Comparison of ENCODE assay signal across 11 cellular contexts in the genomic region with DNA sequence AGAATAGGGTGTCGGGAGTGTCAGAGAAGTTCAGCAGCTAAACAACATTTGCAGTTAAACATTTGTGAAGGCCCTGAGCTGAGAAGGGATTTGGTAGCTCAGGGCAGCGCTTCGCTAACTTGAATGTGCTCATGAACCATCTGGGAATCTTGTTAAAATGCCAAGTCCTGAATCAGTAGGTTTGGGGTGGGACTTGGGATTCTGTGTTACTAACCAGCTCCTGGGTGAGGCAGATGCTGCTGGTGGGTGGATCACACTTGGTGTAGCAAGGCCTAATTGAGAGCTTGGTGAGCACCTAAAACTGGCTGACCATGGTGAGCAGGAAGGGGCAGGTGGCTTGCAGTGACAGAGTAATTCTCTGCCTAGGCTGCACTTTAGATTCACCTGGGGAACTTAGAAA. TPM values are rescaled to one million over a fixed set of nuclear protein-coding genes. Genes with fewer than 3 reads are reported as not detected.
DNase-seq lines count a peak whose midpoint lies in the region; ATAC-seq and TF ChIP-seq lines count a peak whose summit lies in the region.
"Had no signal": no experiment of that assay in that cellular context is flagged by ENCODE, and none has a peak within 500 bp of the region (broad histone marks: within the 10 kb centered on the region; RNA-seq: fewer than 3 reads in every experiment).

No MANE protein-coding gene starts in this region.

- H3K4me3 ChIP-seq in right atrium auricular region (no peak overlapping the region), gastroesophageal sphincter (no peak overlapping the region)
- H3K4me3 ChIP-seq: SJSA1, spleen had no signal

- ATAC-seq in Right ventricle myocardium inferior: peak; percentile 80
- ATAC-seq in gastroesophageal sphincter: peak; percentile 36
- no peak for ATAC-seq in GM21737 (IDR thresholded peaks at IDR 0.05; ENCODE audit: unreplicated experiment)

- TF ChIP-seq CTCF in right atrium auricular region (IDR thresholded peaks at IDR 0.05) (no peak), gastroesophageal sphincter (IDR thresholded peaks at IDR 0.05) (no peak)

- no peak for TF ChIP-seq POLR2A in gastroesophageal sphincter (IDR thresholded peaks at IDR 0.05)

- intact Hi-C loops in Right ventricle myocardium inferior (cut with DNase I): loop anchor here (10.0 kb wide), 1 partner anchor 106 kb away; no protein-coding TSS in a partner anchor

- DNase-seq in Right ventricle myocardium inferior (ENCODE audit: missing footprints): no peak
- DNase-seq in right atrium auricular region (ENCODE audit: low spot score): no peak
- DNase-seq in amniotic stem cell (lab: John Stamatoyannopoulos, UW): peak; percentile 45
- DNase-seq in stromal cell of bone marrow (ENCODE audit: low read depth): peak; percentile 74
- no peak for DNase-seq in HUDEP-2 (lab: John Stamatoyannopoulos, UW; ENCODE audit: unreplicated experiment in 76 of 76)
- DNase-seq in activated T-cell treated with anti-CD3 and anti-CD28 coated beads, Interleukin-2, amount 50 U/mL, for 48 hours: no peak
- DNase-seq: activated CD4-positive, alpha-beta T cell treated with anti-CD3 and anti-CD28 coated beads, Interleukin-2, amount 10 ng/mL, durations not matched to agents 7 days and 5 days; spleen had no signal

- TF ChIP-seq EP300 in gastroesophageal sphincter (IDR thresholded peaks at IDR 0.05): no peak

- H3K27me3 ChIP-seq in right atrium auricular region (no peaks in the 10 kb centered on the region), gastroesophageal sphincter (no peaks in the 10 kb centered on the region)
- H3K27me3 ChIP-seq: SJSA1, spleen had no signal

- 59 to 65% methylated on average over 3 of the region's 3 CpGs for WGBS in gastroesophageal sphincter (ENCODE audit: low coverage in 1 of 2), 2 donors

- H3K36me3 ChIP-seq in right atrium auricular region: no peaks in the 10 kb centered on the region
- no peaks in the 10 kb centered on the region for H3K36me3 ChIP-seq in gastroesophageal sphincter
- H3K36me3 ChIP-seq: spleen had no signal

- H3K4me1 ChIP-seq in right atrium auricular region (peaks cover 0 to 38% of the 10 kb centered on the region in 2 donors), gastroesophageal sphincter (peaks cover 0 to 62% (median 16%) of the 10 kb centered on the region in 3 donors)

- H3K27ac ChIP-seq in right atrium auricular region (no peak overlapping the region), gastroesophageal sphincter (no peak overlapping the region)
- H3K27ac ChIP-seq: SJSA1, spleen had no signal

- H3K9me3 ChIP-seq in right atrium auricular region (no peaks in the 10 kb centered on the region), gastroesophageal sphincter (no peaks in the 10 kb centered on the region)
- H3K9me3 ChIP-seq: SJSA1, spleen had no signal

RNA-seq across cellular contexts. Expression of a gene that starts 5.9 kb away (rescaled TPM):
- 26.5 TPM for total RNA-seq in Right ventricle myocardium inferior
- 10 to 100 TPM; 32.8 to 46.0 TPM for total RNA-seq in right atrium auricular region
- total RNA-seq in gastroesophageal sphincter: 10 to 100 TPM; 54.1 to 85.4 (median 67.0) TPM

RNA-seq across cellular contexts. Expression of a gene that starts 38.6 kb away (rescaled TPM):
- total RNA-seq in Right ventricle myocardium inferior: 18.0 TPM
- 10 to 100 TPM; 12.8 to 16.4 TPM for total RNA-seq in right atrium auricular region
- 10 to 100 TPM; 22.1 to 44.0 (median 30.7) TPM for total RNA-seq in gastroesophageal sphincter

RNA-seq across cellular contexts. Expression of a gene that starts 38.7 kb away (rescaled TPM):
- 10.7 TPM for total RNA-seq in Right ventricle myocardium inferior
- 10 to 100 TPM in 1 of 2 donors, 1 to 10 TPM in 1; 8.3 to 10.0 TPM for total RNA-seq in right atrium auricular region
- 10 to 100 TPM; 13.8 to 23.2 (median 16.7) TPM for total RNA-seq in gastroesophageal sphincter

Comparison
In these comparisons a context has a peak if more than half of its experiments do, and no peak if none do; other contexts are left out.
1. DNase-seq: peak in amniotic stem cell (single experiment) and stromal cell of bone marrow (single experiment); none in Right ventricle myocardium inferior (single experiment), right atrium auricular region (single experiment), HUDEP-2 (0 of 76) and activated T-cell treated with anti-CD3 and anti-CD28 coated beads, Interleukin-2, amount 50 U/mL, for 48 hours (0 of 2).